31 cellular contexts compared by ENCODE assay signal in the genomic region with DNA sequence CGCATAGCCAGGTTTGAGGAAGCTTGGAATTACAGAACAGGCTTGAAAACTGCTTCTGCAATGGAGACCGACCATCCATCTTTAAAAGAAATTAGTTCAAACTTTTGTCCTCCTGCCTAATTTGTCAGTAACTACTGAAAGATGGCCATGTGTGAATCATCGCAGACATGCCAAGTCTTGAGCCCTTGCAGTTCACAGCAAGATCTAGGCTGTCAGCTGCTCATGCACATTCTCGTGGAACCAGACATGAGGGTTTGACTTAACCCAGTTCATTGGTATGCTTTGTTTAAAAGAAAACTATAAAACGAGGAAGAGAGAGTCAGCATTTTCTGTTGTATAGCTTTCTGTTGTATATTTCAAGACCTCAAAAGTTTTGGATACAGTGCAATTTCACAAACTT.
DNase-seq lines count a peak whose midpoint lies in the region; ATAC-seq, FAIRE-seq and TF ChIP-seq lines count a peak whose summit lies in the region.
"Had no signal": no experiment of that assay in that cellular context is flagged by ENCODE, and none has a peak within 500 bp of the region (broad histone marks: within the 10 kb centered on the region; RNA-seq: fewer than 3 reads in every experiment).

No MANE protein-coding gene starts in this region.

- H3K27ac ChIP-seq in K562 (ENCODE audit: extremely low read depth, low read depth, low read length): no peak overlapping the region
- H3K27ac ChIP-seq: gastrocnemius medialis, ovary, right atrium auricular region, stomach, upper lobe of right lung had no signal

- H4K20me1 ChIP-seq in K562 (replicated peaks; ENCODE audit: control insufficient read depth, insufficient read depth, low read length): no peaks in the 10 kb centered on the region

- H3K36me3 ChIP-seq in K562 (ENCODE audit: control insufficient read depth, insufficient read depth, low read length): no peaks in the 10 kb centered on the region
- H3K36me3 ChIP-seq: BE2C, gastrocnemius medialis, ovary, right atrium auricular region, stomach, upper lobe of right lung had no signal

- TF ChIP-seq POLR2A in K562 (conservative IDR thresholded peaks at IDR 0.05): no peak

- H3K27me3 ChIP-seq in K562 (ENCODE audit: control insufficient read depth in 2 of 2, insufficient read depth in 2 of 2, low read length in 2 of 2): peaks cover 14 to 17% of the 10 kb centered on the region in 2 experiments
- H3K27me3 ChIP-seq: BE2C, gastrocnemius medialis, ovary, right atrium auricular region, stomach, upper lobe of right lung had no signal

- H3K4me3 Mint-ChIP-seq in osteocyte (ENCODE audit: unreplicated experiment): no peak overlapping the region
- H3K4me3 Mint-ChIP-seq: activated CD4-positive, alpha-beta T cell treated with anti-CD3 and anti-CD28 coated beads, Interleukin-2, amount 10 ng/mL, durations not matched to agents 24 days and 14 days; activated CD8-positive, alpha-beta memory T cell treated with anti-CD3 and anti-CD28 coated beads, Interleukin-2, amount 10 ng/mL, durations not matched to agents 7 days and 5 days; activated naive CD8-positive, alpha-beta T cell treated with anti-CD3 and anti-CD28 coated beads for 36 hours; brain; IgD-negative memory B cell; naive thymus-derived CD8-positive, alpha-beta T cell had no signal

- WGBS in K562 (ENCODE audit: insufficient coverage, low coverage, missing lambda C conversion rate): 2% methylated on average over 5 of the region's 5 CpGs

- H3K9me1 ChIP-seq in K562 (ENCODE audit: control insufficient read depth, insufficient read depth, low read length): no peaks in the 10 kb centered on the region

- no peak overlapping the region for H3K9ac ChIP-seq in K562 (ENCODE audit: insufficient read depth in 1 of 2, low read depth in 2 of 2, low read length in 2 of 2)
- H3K9ac ChIP-seq: SK-N-SH had no signal

- no peak for ATAC-seq in K562
- no peak for ATAC-seq in HG03097 (IDR thresholded peaks at IDR 0.05; ENCODE audit: low FRiP score, unreplicated experiment)
- ATAC-seq in GM19397 (IDR thresholded peaks at IDR 0.05; ENCODE audit: unreplicated experiment): no peak
- ATAC-seq: activated CD8-positive, alpha-beta memory T cell treated with anti-CD3 and anti-CD28 coated beads, Interleukin-2, amount 10 ng/mL, durations not matched to agents 7 days and 5 days; gastrocnemius medialis; naive thymus-derived CD8-positive, alpha-beta T cell; upper lobe of right lung had no signal

- intact Hi-C loops in K562 (cut with micrococcal nuclease): no loop called here

- no peak overlapping the region for H3K4me2 ChIP-seq in K562 (ENCODE audit: insufficient read depth, low read length)
- H3K4me2 ChIP-seq: SK-N-SH had no signal

- H3K36me3 Mint-ChIP-seq in osteocyte (ENCODE audit: unreplicated experiment): no peaks in the 10 kb centered on the region
- H3K36me3 Mint-ChIP-seq: activated CD8-positive, alpha-beta memory T cell treated with anti-CD3 and anti-CD28 coated beads, Interleukin-2, amount 10 ng/mL, durations not matched to agents 7 days and 5 days; activated naive CD8-positive, alpha-beta T cell treated with anti-CD3 and anti-CD28 coated beads for 36 hours; brain; IgD-negative memory B cell; naive thymus-derived CD8-positive, alpha-beta T cell had no signal

- CTCF ChIA-PET in K562 (lab: Yijun Ruan, JAX; ENCODE audit: low intra/inter-chr PET ratio): no interaction called here

- H3K9me3 ChIP-seq in K562 (replicated peaks; ENCODE audit: control insufficient read depth, insufficient read depth, low read depth, low read length): no peaks in the 10 kb centered on the region
- H3K9me3 ChIP-seq: BE2C, gastrocnemius medialis, ovary, right atrium auricular region, SK-N-SH, stomach, upper lobe of right lung had no signal

- H3K4me1 Mint-ChIP-seq in osteocyte (ENCODE audit: unreplicated experiment): peaks cover 33% of the 10 kb centered on the region
- H3K4me1 Mint-ChIP-seq: activated CD4-positive, alpha-beta T cell treated with anti-CD3 and anti-CD28 coated beads, Interleukin-2, amount 10 ng/mL, durations not matched to agents 24 days and 14 days; activated CD8-positive, alpha-beta memory T cell treated with anti-CD3 and anti-CD28 coated beads, Interleukin-2, amount 10 ng/mL, durations not matched to agents 7 days and 5 days; activated naive CD8-positive, alpha-beta T cell treated with anti-CD3 and anti-CD28 coated beads for 36 hours; IgD-negative memory B cell; naive thymus-derived CD8-positive, alpha-beta T cell had no signal

- in situ Hi-C loops in K562 (cut with MboI): no loop called here

- no peak for FAIRE-seq in K562 (lab: Jason Lieb, UNC)
- FAIRE-seq: GM12892, RCC 7860 had no signal

- POLR2A ChIA-PET in K562 (lab: Yijun Ruan, JAX): interaction anchor here (1.9 kb wide), 1 partner anchor 10 kb away, joined by 6 read pairs; no protein-coding TSS in a partner anchor

- H2AFZ ChIP-seq in K562 (ENCODE audit: low read depth, low read length): no peak overlapping the region

- no peaks in the 10 kb centered on the region for H3K79me2 ChIP-seq in K562 (ENCODE audit: control insufficient read depth, insufficient read depth, low read length)

- peak; percentile 57 for DNase-seq in HPDE6-E6E7 (ENCODE audit: extremely low spot score)
- DNase-seq in K562 (ENCODE audit: extremely low read depth in 1 of 4, low spot score in 3 of 4): no peak
- DNase-seq in fibroblast of peridontal ligament (ENCODE audit: extremely low read depth): peak; percentile 15
- DNase-seq in osteocyte (ENCODE audit: extremely low spot score, unreplicated experiment): no peak
- no peak for DNase-seq in SHP77 treated with DMSO at 0.1 percent for 48 hours (lab: John Stamatoyannopoulos, UW)
- no peak for DNase-seq in iPS-NIHi7 (ENCODE audit: extremely low spot score)
- DNase-seq: activated CD4-positive, alpha-beta T cell treated with anti-CD3 and anti-CD28 coated beads, Interleukin-2, amount 10 ng/mL, durations not matched to agents 24 days and 14 days; activated CD8-positive, alpha-beta memory T cell treated with anti-CD3 and anti-CD28 coated beads, Interleukin-2, amount 10 ng/mL, durations not matched to agents 7 days and 5 days; activated naive CD8-positive, alpha-beta T cell treated with anti-CD3 and anti-CD28 coated beads for 36 hours; BE2C; cortex of kidney; DND-41; gastrocnemius medialis; GOT3; mesendoderm; naive thymus-derived CD8-positive, alpha-beta T cell; NCI-H1436 treated with DMSO at 0.1 percent for 48 hours; NCI-H510A treated with DMSO at 0.1 percent for 48 hours; ovary; SK-N-SH; stimulated activated CD4-positive, alpha-beta T cell treated with anti-CD3 and anti-CD28 coated beads, Interleukin-15, amount 100 ng/mL, for 24 hours; stomach; T-helper 2 cell; upper lobe of right lung had no signal

- H3K4me3 ChIP-seq in K562: no peak overlapping the region
- H3K4me3 ChIP-seq: gastrocnemius medialis, ovary, right atrium auricular region, stomach, upper lobe of right lung had no signal

- H3K27ac Mint-ChIP-seq in osteocyte (ENCODE audit: unreplicated experiment): peak overlapping the region; percentile 73
- H3K27ac Mint-ChIP-seq: activated CD4-positive, alpha-beta T cell treated with anti-CD3 and anti-CD28 coated beads, Interleukin-2, amount 10 ng/mL, durations not matched to agents 24 days and 14 days; activated CD8-positive, alpha-beta memory T cell treated with anti-CD3 and anti-CD28 coated beads, Interleukin-2, amount 10 ng/mL, durations not matched to agents 7 days and 5 days; activated naive CD8-positive, alpha-beta T cell treated with anti-CD3 and anti-CD28 coated beads for 36 hours; IgD-negative memory B cell; naive thymus-derived CD8-positive, alpha-beta T cell had no signal

- H3K4me1 ChIP-seq in K562 (replicated peaks in 1 of 2; ENCODE audit: control insufficient read depth in 2 of 2, insufficient read depth in 2 of 2, low read length in 2 of 2): peaks cover 0 to 3% of the 10 kb centered on the region in 2 experiments; a peak in 2 of 5 replicates
- H3K4me1 ChIP-seq: BE2C, gastrocnemius medialis, right atrium auricular region, stomach, upper lobe of right lung had no signal

- H3K27me3 Mint-ChIP-seq in osteocyte (ENCODE audit: unreplicated experiment): no peaks in the 10 kb centered on the region
- H3K27me3 Mint-ChIP-seq: activated CD4-positive, alpha-beta T cell treated with anti-CD3 and anti-CD28 coated beads, Interleukin-2, amount 10 ng/mL, durations not matched to agents 24 days and 14 days; activated CD8-positive, alpha-beta memory T cell treated with anti-CD3 and anti-CD28 coated beads, Interleukin-2, amount 10 ng/mL, durations not matched to agents 7 days and 5 days had no signal

- TF ChIP-seq EP300 in K562 (IDR thresholded peaks at IDR 0.05; ENCODE audit: low read length): no peak

- TF ChIP-seq CTCF in K562 (IDR thresholded peaks at IDR 0.05 in 2 of 3, conservative IDR thresholded peaks at IDR 0.05 in 1 of 3; ENCODE audit: insufficient read depth in 2 of 3, low read depth in 1 of 3, low read length in 3 of 3) (no peak), osteocyte (IDR thresholded peaks at IDR 0.05) (no peak)

- H3K9me3 Mint-ChIP-seq in osteocyte (ENCODE audit: unreplicated experiment): no peaks in the 10 kb centered on the region
- H3K9me3 Mint-ChIP-seq: activated CD4-positive, alpha-beta T cell treated with anti-CD3 and anti-CD28 coated beads, Interleukin-2, amount 10 ng/mL, durations not matched to agents 24 days and 14 days; activated naive CD8-positive, alpha-beta T cell treated with anti-CD3 and anti-CD28 coated beads for 36 hours; brain; IgD-negative memory B cell; naive thymus-derived CD8-positive, alpha-beta T cell had no signal

- no TSS peak for BruUV-seq in K562 (replicated peaks; lab: Mats Ljungman, UMichigan)

- TF ChIP-seq RAD21 in K562 (CRISPR knock-in tag; conservative IDR thresholded peaks at IDR 0.05 in 1 of 2, IDR thresholded peaks at IDR 0.05 in 1 of 2): no peak

TF ChIP-seq in K562, 482 proteins besides CTCF, POLR2A, EP300 and RAD21:
- TF ChIP-seq SIRT6 (IDR thresholded peaks at IDR 0.05; ENCODE audit: low read depth, low read length) (no peak), TRIM28 (IDR thresholded peaks at IDR 0.05) (no peak), ZNF316 (IDR thresholded peaks at IDR 0.05) (peak; percentile 36; the same call in 1 of the 2 replicates)

Comparison
In these comparisons a context has a peak if more than half of its experiments do, and no peak if none do; other contexts are left out.
1. DNase-seq: peak in HPDE6-E6E7 (single experiment) and fibroblast of peridontal ligament (single experiment); none in K562 (0 of 4), osteocyte (single experiment), SHP77 treated with DMSO at 0.1 percent for 48 hours (single experiment) and iPS-NIHi7 (single experiment).